Comparison of ENCODE assay signal across 8 cellular contexts in genomic region chr1:111738133-111738435, GRCh38. TPM values are rescaled to one million over a fixed set of nuclear protein-coding genes. Genes with fewer than 3 reads are reported as not detected.
DNase-seq lines count a peak whose midpoint lies in the region; ATAC-seq and TF ChIP-seq lines count a peak whose summit lies in the region.

No MANE protein-coding gene starts in this region.

- TF ChIP-seq CTCF in activated CD8-positive, alpha-beta T cell treated with anti-CD3 and anti-CD28 coated beads for 36 hours (IDR thresholded peaks at IDR 0.05) = no peak
- no peak for TF ChIP-seq CTCF in mucosa of descending colon (IDR thresholded peaks at IDR 0.05)

- no peaks in the 10 kb centered on the region for H3K9me3 Mint-ChIP-seq in T-helper 1 cell treated with Interleukin-12 subunit alpha and Interleukin-12 subunit beta and Interleukin-4 antibody, amounts not matched to agents 30 μg/mL and 1 μg/mL, for 36 hours
- H3K9me3 Mint-ChIP-seq in activated CD8-positive, alpha-beta T cell treated with anti-CD3 and anti-CD28 coated beads for 36 hours = no peaks in the 10 kb centered on the region
- no peaks in the 10 kb centered on the region for H3K9me3 Mint-ChIP-seq in immature natural killer cell

- H3K27ac ChIP-seq in substantia nigra (ENCODE audit: low read depth, low read length, poor library complexity, severe bottlenecking) = peak overlapping the region; percentile 81

- no peaks in the 10 kb centered on the region for H3K9me3 ChIP-seq in mucosa of descending colon

- DNase-seq in T-helper 1 cell (no peak), immature natural killer cell (no peak), substantia nigra (lab: John Stamatoyannopoulos, UW) (no peak), midbrain (lab: John Stamatoyannopoulos, UW) (no peak), mucosa of descending colon (no peak)
- no peak for DNase-seq in activated CD8-positive, alpha-beta T cell treated with anti-CD3 and anti-CD28 coated beads for 36 hours

- no peak for ATAC-seq in activated CD8-positive, alpha-beta T cell treated with anti-CD3 and anti-CD28 coated beads for 36 hours
- no peak for ATAC-seq in GM21367 (IDR thresholded peaks at IDR 0.05; ENCODE audit: unreplicated experiment)
- ATAC-seq in mucosa of descending colon = no peak

- H3K4me3 Mint-ChIP-seq in T-helper 1 cell treated with Interleukin-12 subunit alpha and Interleukin-12 subunit beta and Interleukin-4 antibody, amounts not matched to agents 30 μg/mL and 1 μg/mL, for 36 hours = peak overlapping the region; percentile 73
- peak overlapping the region; percentile 82 for H3K4me3 Mint-ChIP-seq in activated CD8-positive, alpha-beta T cell treated with anti-CD3 and anti-CD28 coated beads for 36 hours
- H3K4me3 Mint-ChIP-seq in immature natural killer cell = peak overlapping the region; percentile 76 to 90 (median 81)

- H3K4me3 ChIP-seq in mucosa of descending colon = no peak overlapping the region

- no peaks in the 10 kb centered on the region for H3K36me3 ChIP-seq in mucosa of descending colon (ENCODE audit: low read depth)

- peaks cover 55% of the 10 kb centered on the region for H3K27me3 Mint-ChIP-seq in T-helper 1 cell treated with Interleukin-12 subunit alpha and Interleukin-12 subunit beta and Interleukin-4 antibody, amounts not matched to agents 30 μg/mL and 1 μg/mL, for 36 hours (ENCODE audit: low read depth)
- peaks cover 33% of the 10 kb centered on the region for H3K27me3 Mint-ChIP-seq in activated CD8-positive, alpha-beta T cell treated with anti-CD3 and anti-CD28 coated beads for 36 hours
- peaks cover 18 to 29% (median 28%) of the 10 kb centered on the region in 3 donors for H3K27me3 Mint-ChIP-seq in immature natural killer cell (ENCODE audit: low read depth in 3 of 3)

- intact Hi-C loops in activated CD8-positive, alpha-beta T cell treated with anti-CD3 and anti-CD28 coated beads for 36 hours (cut with micrococcal nuclease) = no loop called here
- intact Hi-C loops in mucosa of descending colon (cut with DNase I, micrococcal nuclease) = no loop called here

- peaks cover 3% of the 10 kb centered on the region for H3K4me1 ChIP-seq in mucosa of descending colon (ENCODE audit: low read depth)

- POLR2A ChIA-PET in activated CD8-positive, alpha-beta T cell treated with anti-CD3 and anti-CD28 coated beads for 36 hours (lab: Charles Lee) = interaction anchor here (1.0 to 2.9 kb wide), 7 partner anchors 9 to 286 kb away, joined by 3 to 11 read pairs (median 4); no protein-coding TSS in a partner anchor

- CTCF ChIA-PET in activated CD8-positive, alpha-beta T cell treated with anti-CD3 and anti-CD28 coated beads for 36 hours (lab: Charles Lee) = interaction anchor here (0.9 to 5.1 kb wide), 6 partner anchors 9 to 226 kb away, joined by 3 to 47 read pairs (median 10); no protein-coding TSS in a partner anchor

- H3K36me3 Mint-ChIP-seq in T-helper 1 cell treated with Interleukin-12 subunit alpha and Interleukin-12 subunit beta and Interleukin-4 antibody, amounts not matched to agents 30 μg/mL and 1 μg/mL, for 36 hours (ENCODE audit: low read depth) = no peaks in the 10 kb centered on the region
- no peaks in the 10 kb centered on the region for H3K36me3 Mint-ChIP-seq in activated CD8-positive, alpha-beta T cell treated with anti-CD3 and anti-CD28 coated beads for 36 hours (ENCODE audit: low read depth)
- no peaks in the 10 kb centered on the region for H3K36me3 Mint-ChIP-seq in immature natural killer cell

- no peak overlapping the region for H3K27ac Mint-ChIP-seq in T-helper 1 cell treated with Interleukin-12 subunit alpha and Interleukin-12 subunit beta and Interleukin-4 antibody, amounts not matched to agents 30 μg/mL and 1 μg/mL, for 36 hours
- H3K27ac Mint-ChIP-seq in activated CD8-positive, alpha-beta T cell treated with anti-CD3 and anti-CD28 coated beads for 36 hours = peak overlapping the region; percentile 6
- H3K27ac Mint-ChIP-seq in immature natural killer cell = peak overlapping the region in 2 of 6 donors; percentile 1 to 72

- peaks cover 20% of the 10 kb centered on the region for H3K4me1 Mint-ChIP-seq in T-helper 1 cell treated with Interleukin-12 subunit alpha and Interleukin-12 subunit beta and Interleukin-4 antibody, amounts not matched to agents 30 μg/mL and 1 μg/mL, for 36 hours (ENCODE audit: low read depth)
- H3K4me1 Mint-ChIP-seq in activated CD8-positive, alpha-beta T cell treated with anti-CD3 and anti-CD28 coated beads for 36 hours (ENCODE audit: low read depth) = peaks cover 13% of the 10 kb centered on the region
- H3K4me1 Mint-ChIP-seq in immature natural killer cell = peaks cover 21 to 24% of the 10 kb centered on the region in 2 donors

RNA-seq across cellular contexts. Expression of gene INKA2, which starts 1.1 kb away (rescaled TPM):
- 1 to 10 TPM; 1.7 to 2.3 TPM for total RNA-seq in activated CD8-positive, alpha-beta T cell treated with anti-CD3 and anti-CD28 coated beads for 36 hours
- under 1 TPM in 2 of 3 donors, not detected in 1; 0.39 to 0.83 TPM for polyA plus RNA-seq in immature natural killer cell
- total RNA-seq in mucosa of descending colon = 1 to 10 TPM; 2.3 to 9.8 (median 2.5) TPM

RNA-seq across cellular contexts. Expression of gene DDX20, which starts 17.6 kb away (rescaled TPM):
- 10 to 100 TPM; 15.3 to 15.9 TPM for total RNA-seq in activated CD8-positive, alpha-beta T cell treated with anti-CD3 and anti-CD28 coated beads for 36 hours
- polyA plus RNA-seq in immature natural killer cell = 10 to 100 TPM in 1 of 3 donors, 1 to 10 TPM in 2; 4.1 to 12.3 (median 7.2) TPM
- 10 to 100 TPM in 1 of 3 donors, 1 to 10 TPM in 2; 7.7 to 12.4 (median 8.6) TPM for total RNA-seq in mucosa of descending colon
